Comparison of ENCODE assay signal across 13 cellular contexts in genomic region chr12:76921891-76922664, GRCh38. TPM values are rescaled to one million over a fixed set of nuclear protein-coding genes. Genes with fewer than 3 reads are reported as not detected.
"Had no signal": no experiment of that assay in that cellular context is flagged by ENCODE, and none has a peak within 500 bp of the region (broad histone marks: within the 10 kb centered on the region; RNA-seq: fewer than 3 reads in every experiment).

No MANE protein-coding gene starts in this region.

- H3K79me2 ChIP-seq: hepatocyte had no signal

- H3K27ac Mint-ChIP-seq: activated naive CD4-positive, alpha-beta T cell treated with anti-CD3 and anti-CD28 coated beads, Interleukin-2, amount 50 U/mL, for 24 hours; naive thymus-derived CD8-positive, alpha-beta T cell had no signal

- H3K9me3 Mint-ChIP-seq: activated naive CD4-positive, alpha-beta T cell treated with anti-CD3 and anti-CD28 coated beads, Interleukin-2, amount 50 U/mL, for 24 hours; naive thymus-derived CD8-positive, alpha-beta T cell had no signal

- H3K9me3 ChIP-seq: breast epithelium, esophagus muscularis mucosa, right lobe of liver had no signal

- H3K27ac ChIP-seq: hepatocyte, right lobe of liver had no signal

- H3K27me3 ChIP-seq: breast epithelium, esophagus muscularis mucosa, hepatocyte, right lobe of liver had no signal

- H3K36me3 Mint-ChIP-seq: naive thymus-derived CD8-positive, alpha-beta T cell had no signal

- ATAC-seq: naive thymus-derived CD8-positive, alpha-beta T cell; right lobe of liver had no signal

- H3K4me3 Mint-ChIP-seq: activated naive CD4-positive, alpha-beta T cell treated with anti-CD3 and anti-CD28 coated beads, Interleukin-2, amount 50 U/mL, for 24 hours; naive thymus-derived CD8-positive, alpha-beta T cell had no signal

- H3K4me1 ChIP-seq: breast epithelium, esophagus muscularis mucosa had no signal

- H3K4me1 Mint-ChIP-seq: activated naive CD4-positive, alpha-beta T cell treated with anti-CD3 and anti-CD28 coated beads, Interleukin-2, amount 50 U/mL, for 24 hours had no signal

- H3K4me2 ChIP-seq: hepatocyte had no signal

- H2AFZ ChIP-seq: hepatocyte had no signal

- DNase-seq: activated CD4-positive, alpha-beta T cell treated with anti-CD3 and anti-CD28 coated beads, Interleukin-2, amount 50 U/mL, for 1 hour; amniotic stem cell; kidney glomerular epithelial cell; naive thymus-derived CD8-positive, alpha-beta T cell; right lobe of liver; stimulated activated CD4-positive, alpha-beta T cell treated with anti-CD3 and anti-CD28 coated beads, Interleukin-2, amount 100 ng/mL, for 24 hours; stimulated activated naive CD4-positive, alpha-beta T cell; T-helper 2 cell had no signal

- H3K4me3 ChIP-seq: breast epithelium, esophagus muscularis mucosa, hepatocyte, lung, right lobe of liver had no signal

- H3K36me3 ChIP-seq: breast epithelium, esophagus muscularis mucosa, right lobe of liver had no signal

RNA-seq across cellular contexts. Expression of gene CSRP2, which starts 43.3 kb away (rescaled TPM):
- total RNA-seq: naive thymus-derived CD8-positive, alpha-beta T cell had no signal
